ENCODE assay signal across 15 cellular contexts in genomic region chr2:237073552-237073951, GRCh38. TPM values are rescaled to one million over a fixed set of nuclear protein-coding genes. Genes with fewer than 3 reads are reported as not detected.
DNase-seq lines count a peak whose midpoint lies in the region; ATAC-seq, FAIRE-seq and TF ChIP-seq lines count a peak whose summit lies in the region.
"Had no signal": no experiment of that assay in that cellular context is flagged by ENCODE, and none has a peak within 500 bp of the region (broad histone marks: within the 10 kb centered on the region; RNA-seq: fewer than 3 reads in every experiment).

No MANE protein-coding gene starts in this region.

- in situ Hi-C loops in KBM-7 (cut with MboI; ENCODE audit: low pct_unique_long_range_greater_than_20kb, low sequenced_read_pairs), result loop anchor here (25.0 kb wide), 1 partner anchor 736 kb away; no protein-coding TSS in a partner anchor

- DNase-seq in ELF-1 (ENCODE audit: low read depth, low spot score) (peak; percentile 28), amniotic stem cell (lab: John Stamatoyannopoulos, UW) (peak; percentile 51), foreskin fibroblast (peak; percentile 61 to 84), non-pigmented ciliary epithelial cell (ENCODE audit: low read depth) (peak; percentile 60), kidney (no peak), KBM-7 (no peak)
- DNase-seq: activated naive CD4-positive, alpha-beta T cell treated with anti-CD3 and anti-CD28 coated beads for 36 hours; CD4-positive, CD25-positive, alpha-beta regulatory T cell; cortex of kidney; NCI-H2227 treated with DMSO at 0.1 percent for 48 hours; T-helper 9 cell had no signal

- no peak for FAIRE-seq in kidney (lab: Jason Lieb, UNC)

- intact Hi-C loops in kidney (cut with DNase I), result no loop called here

- no peak overlapping the region for H3K27ac ChIP-seq in kidney (ENCODE audit: low read depth in 2 of 2, low read length in 2 of 2)
- H3K27ac ChIP-seq: HL-60 had no signal

- H3K36me3 ChIP-seq in kidney (ENCODE audit: control insufficient read depth in 1 of 2, insufficient read depth in 2 of 2, low read length in 2 of 2), result no peaks in the 10 kb centered on the region

- no peaks in the 10 kb centered on the region for H3K4me1 ChIP-seq in kidney (ENCODE audit: control insufficient read depth in 1 of 2, insufficient read depth in 1 of 2, low read depth in 1 of 2, low read length in 2 of 2)

- no peak overlapping the region for H3K9ac ChIP-seq in kidney (ENCODE audit: low read length in 2 of 2)

- TF ChIP-seq CTCF in foreskin fibroblast (IDR thresholded peaks at IDR 0.05; ENCODE audit: low read depth, low read length) (no peak), kidney (IDR thresholded peaks at IDR 0.05; ENCODE audit: borderline replicate concordance, extremely low read depth, insufficient read depth) (no peak)

- H3K9me3 ChIP-seq in kidney (ENCODE audit: control insufficient read depth in 1 of 2, low read length in 2 of 2), result no peaks in the 10 kb centered on the region

- no peak for ATAC-seq in GM21528 (IDR thresholded peaks at IDR 0.05; ENCODE audit: low FRiP score, unreplicated experiment)
- ATAC-seq in HG02759 (IDR thresholded peaks at IDR 0.05; ENCODE audit: unreplicated experiment), result no peak
- ATAC-seq: activated CD8-positive, alpha-beta T cell treated with anti-CD3 and anti-CD28 coated beads, Interleukin-2, amount 10 ng/mL, durations not matched to agents 7 days and 5 days had no signal

- H3K4me3 ChIP-seq in foreskin fibroblast (ENCODE audit: low read depth in 1 of 2, low read length in 2 of 2) (no peak overlapping the region), kidney (ENCODE audit: low read length in 2 of 2) (no peak overlapping the region)

RNA-seq across cellular contexts. Expression of gene COPS8, which starts 12.1 kb away (rescaled TPM):
- total RNA-seq in kidney, result 40.7 TPM
- 67.6 TPM for polyA plus RNA-seq in kidney (ENCODE audit: insufficient read depth, low read depth, low replicate concordance)

Comparison
In these comparisons a context has a peak if more than half of its experiments do, and no peak if none do; other contexts are left out.
1. DNase-seq: peak in ELF-1 (single experiment), amniotic stem cell (single experiment), foreskin fibroblast (2 of 2) and non-pigmented ciliary epithelial cell (single experiment); none in kidney (single experiment) and KBM-7 (single experiment).